ENCODE assay signal across 10 cellular contexts in genomic region chr15:50055333-50056278, GRCh38.
DNase-seq lines count a peak whose midpoint lies in the region; ATAC-seq and TF ChIP-seq lines count a peak whose summit lies in the region.
"Had no signal": no experiment of that assay in that cellular context is flagged by ENCODE, and none has a peak within 500 bp of the region (broad histone marks: within the 10 kb centered on the region; RNA-seq: fewer than 3 reads in every experiment).

No MANE protein-coding gene starts in this region.

- H3K9me3 Mint-ChIP-seq in activated CD4-positive, alpha-beta T cell treated with anti-CD3 and anti-CD28 coated beads for 36 hours (ENCODE audit: low read depth): no peaks in the 10 kb centered on the region
- no peaks in the 10 kb centered on the region for H3K9me3 Mint-ChIP-seq in activated T-cell treated with anti-CD3 and anti-CD28 coated beads, Interleukin-2, amount 50 U/mL, for 72 hours

- no peaks in the 10 kb centered on the region for H3K36me3 Mint-ChIP-seq in activated CD4-positive, alpha-beta T cell treated with anti-CD3 and anti-CD28 coated beads for 36 hours (ENCODE audit: low read depth)
- H3K36me3 Mint-ChIP-seq in activated T-cell treated with anti-CD3 and anti-CD28 coated beads, Interleukin-2, amount 50 U/mL, for 72 hours (ENCODE audit: insufficient read depth in 2 of 2): no peaks in the 10 kb centered on the region
- H3K36me3 Mint-ChIP-seq: IgD-negative memory B cell had no signal

- DNase-seq in HL-60 (ENCODE audit: low read depth in 1 of 2, low spot score in 1 of 2) (peak; percentile 44 to 61), hepatocyte (ENCODE audit: low spot score) (no peak), tibial nerve (ENCODE audit: low spot score in 2 of 2) (peak; percentile 16 to 60), NCI-H2196 (lab: John Stamatoyannopoulos, UW; ENCODE audit: unreplicated experiment) (no peak), NCI-H526 (lab: John Stamatoyannopoulos, UW) (no peak)
- DNase-seq in activated CD4-positive, alpha-beta T cell treated with anti-CD3 and anti-CD28 coated beads for 36 hours: no peak
- DNase-seq in activated T-cell treated with anti-CD3 and anti-CD28 coated beads, Interleukin-2, amount 50 U/mL, for 72 hours: no peak
- DNase-seq: effector memory CD4-positive, alpha-beta T cell had no signal

- TF ChIP-seq CTCF in HL-60 (IDR thresholded peaks at IDR 0.05; ENCODE audit: insufficient read depth, low read length): no peak
- TF ChIP-seq CTCF in hepatocyte (IDR thresholded peaks at IDR 0.05; ENCODE audit: poor library complexity): no peak
- no peak for TF ChIP-seq CTCF in tibial nerve (IDR thresholded peaks at IDR 0.05)

- no peaks in the 10 kb centered on the region for H3K9me3 ChIP-seq in hepatocyte (ENCODE audit: low read depth)
- no peaks in the 10 kb centered on the region for H3K9me3 ChIP-seq in tibial nerve

- no peaks in the 10 kb centered on the region for H3K79me2 ChIP-seq in hepatocyte

- no peaks in the 10 kb centered on the region for H4K20me1 ChIP-seq in hepatocyte (ENCODE audit: insufficient read depth, poor library complexity, severe bottlenecking)

- H3K27me3 ChIP-seq in HL-60 (ENCODE audit: insufficient read depth, poor library complexity, severe bottlenecking) (no peaks in the 10 kb centered on the region), hepatocyte (no peaks in the 10 kb centered on the region), tibial nerve (no peaks in the 10 kb centered on the region)

- no peak for TF ChIP-seq POLR2A in tibial nerve (IDR thresholded peaks at IDR 0.05)

- H3K36me3 ChIP-seq in hepatocyte (replicated peaks; ENCODE audit: insufficient read depth, low read depth) (no peaks in the 10 kb centered on the region), tibial nerve (no peaks in the 10 kb centered on the region)

- no peaks in the 10 kb centered on the region for H3K9me2 ChIP-seq in hepatocyte (replicated peaks; ENCODE audit: insufficient read depth)

- H3K4me3 Mint-ChIP-seq in activated CD4-positive, alpha-beta T cell treated with anti-CD3 and anti-CD28 coated beads for 36 hours: no peak overlapping the region
- no peak overlapping the region for H3K4me3 Mint-ChIP-seq in activated T-cell treated with anti-CD3 and anti-CD28 coated beads, Interleukin-2, amount 50 U/mL, for 72 hours
- H3K4me3 Mint-ChIP-seq: IgD-negative memory B cell had no signal

- POLR2A ChIA-PET in activated CD4-positive, alpha-beta T cell treated with anti-CD3 and anti-CD28 coated beads for 36 hours (lab: Charles Lee): no interaction called here

- peak; percentile 41 to 89 for TF ChIP-seq EP300 in tibial nerve (IDR thresholded peaks at IDR 0.05)

- intact Hi-C loops in activated CD4-positive, alpha-beta T cell treated with anti-CD3 and anti-CD28 coated beads for 36 hours (cut with DNase I, micrococcal nuclease): no loop called here

- WGBS in hepatocyte (ENCODE audit: low lambda C conversion rate, missing lambda C conversion rate): 80% methylated on average over 7 of the region's 7 CpGs
- WGBS in tibial nerve, 2 donors: 61 to 68% methylated on average over 7 of the region's 7 CpGs

- CTCF ChIA-PET in activated CD4-positive, alpha-beta T cell treated with anti-CD3 and anti-CD28 coated beads for 36 hours (lab: Charles Lee): interaction anchor here (0.6 to 1.6 kb wide), 3 partner anchors 9 to 126 kb away, joined by 3 read pairs; no protein-coding TSS in a partner anchor

- no peaks in the 10 kb centered on the region for H3K4me1 ChIP-seq in hepatocyte (ENCODE audit: insufficient read depth)
- peaks cover 0 to 62% (median 9%) of the 10 kb centered on the region in 4 donors for H3K4me1 ChIP-seq in tibial nerve

- H2AFZ ChIP-seq in hepatocyte: no peak overlapping the region

- no peak for ATAC-seq in activated CD4-positive, alpha-beta T cell treated with anti-CD3 and anti-CD28 coated beads for 36 hours
- no peak for ATAC-seq in activated T-cell treated with anti-CD3 and anti-CD28 coated beads, Interleukin-2, amount 50 U/mL, for 72 hours (replicated peaks in 1 of 2)

- H3K27me3 Mint-ChIP-seq in activated CD4-positive, alpha-beta T cell treated with anti-CD3 and anti-CD28 coated beads for 36 hours: peaks cover 13% of the 10 kb centered on the region
- H3K27me3 Mint-ChIP-seq in activated T-cell treated with anti-CD3 and anti-CD28 coated beads, Interleukin-2, amount 50 U/mL, for 72 hours (ENCODE audit: low read depth): peaks cover 12% of the 10 kb centered on the region
- H3K27me3 Mint-ChIP-seq: IgD-negative memory B cell had no signal

- H3K4me3 ChIP-seq in HL-60 (replicated peaks; ENCODE audit: insufficient read depth, low read length) (no peak overlapping the region), hepatocyte (no peak overlapping the region), tibial nerve (peak overlapping the region in 1 of 4 donors; percentile 8)

- no peak overlapping the region for H3K27ac Mint-ChIP-seq in activated CD4-positive, alpha-beta T cell treated with anti-CD3 and anti-CD28 coated beads for 36 hours
- no peak overlapping the region for H3K27ac Mint-ChIP-seq in activated T-cell treated with anti-CD3 and anti-CD28 coated beads, Interleukin-2, amount 50 U/mL, for 72 hours
- H3K27ac Mint-ChIP-seq: IgD-negative memory B cell had no signal

- peak overlapping the region; percentile 79 for H3K27ac ChIP-seq in HL-60 (replicated peaks)
- peak overlapping the region; percentile 8 for H3K27ac ChIP-seq in angular gyrus (ENCODE audit: low read depth, low read length)
- peak overlapping the region; percentile 31 for H3K27ac ChIP-seq in hepatocyte
- H3K27ac ChIP-seq in tibial nerve: peak overlapping the region; percentile 50 to 94 (median 69)

- peaks cover 12% of the 10 kb centered on the region for H3K4me1 Mint-ChIP-seq in activated CD4-positive, alpha-beta T cell treated with anti-CD3 and anti-CD28 coated beads for 36 hours
- H3K4me1 Mint-ChIP-seq in activated T-cell treated with anti-CD3 and anti-CD28 coated beads, Interleukin-2, amount 50 U/mL, for 72 hours (ENCODE audit: low read depth): peaks cover 5% of the 10 kb centered on the region

- no peak overlapping the region for H3K4me2 ChIP-seq in hepatocyte

Comparison
In these comparisons a context has a peak if more than half of its experiments do, and no peak if none do; other contexts are left out.
1. DNase-seq: peak in HL-60 (2 of 2) and tibial nerve (2 of 2); none in hepatocyte (single experiment), NCI-H2196 (single experiment), NCI-H526 (0 of 2), activated CD4-positive, alpha-beta T cell treated with anti-CD3 and anti-CD28 coated beads for 36 hours (single experiment) and activated T-cell treated with anti-CD3 and anti-CD28 coated beads, Interleukin-2, amount 50 U/mL, for 72 hours (0 of 2).
2. H3K27ac ChIP-seq: peak in every context shown above with its lines; median percentile 79 in HL-60; 69 in tibial nerve; 31 in hepatocyte; 8 in angular gyrus.